ENCODE assay signal across 18 cellular contexts in the genomic region with DNA sequence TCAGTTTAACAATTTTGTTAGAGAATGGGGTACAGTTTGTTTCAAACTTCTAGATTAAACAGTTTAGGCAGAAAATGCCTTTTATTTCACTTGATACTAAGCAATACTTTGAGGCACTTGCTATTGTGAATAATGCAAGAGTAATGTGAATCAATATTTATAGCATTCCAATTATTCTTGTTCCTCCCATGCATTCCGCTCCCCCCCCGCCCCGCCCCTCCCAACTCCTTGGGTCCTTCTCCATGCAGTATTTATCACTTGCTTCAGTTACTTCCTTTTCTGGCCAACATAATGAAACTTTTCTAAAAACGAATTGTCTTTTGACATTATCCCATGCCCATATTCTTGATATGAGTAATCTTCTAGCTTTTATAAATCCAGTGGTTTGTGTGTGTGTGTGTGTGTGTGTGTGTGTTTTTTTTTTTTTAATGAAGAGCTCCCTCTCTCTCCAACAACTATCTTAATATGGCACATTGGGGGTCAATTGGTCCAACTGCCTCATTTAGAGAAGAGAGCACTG. TPM values are rescaled to one million over a fixed set of nuclear protein-coding genes. Genes with fewer than 3 reads are reported as not detected.
DNase-seq lines count a peak whose midpoint lies in the region; ATAC-seq, FAIRE-seq and TF ChIP-seq lines count a peak whose summit lies in the region.
"Had no signal": no experiment of that assay in that cellular context is flagged by ENCODE, and none has a peak within 500 bp of the region (broad histone marks: within the 10 kb centered on the region; RNA-seq: fewer than 3 reads in every experiment).

No MANE protein-coding gene starts in this region.

- no peak for TF ChIP-seq CTCF in OCI-LY3 (IDR thresholded peaks at IDR 0.05; ENCODE audit: low read depth, low read length)
- TF ChIP-seq CTCF in GM12878 (IDR thresholded peaks at IDR 0.05 in 2 of 3, conservative IDR thresholded peaks at IDR 0.05 in 1 of 3; ENCODE audit: control insufficient read depth in 2 of 3, extremely low read depth in 1 of 3, insufficient read depth in 1 of 3, low read depth in 3 of 3, low read length in 3 of 3), result no peak

- H4K20me1 ChIP-seq in OCI-LY3 (ENCODE audit: insufficient read depth, low read length) (no peaks in the 10 kb centered on the region), GM12878 (ENCODE audit: control insufficient read depth, insufficient read depth) (no peaks in the 10 kb centered on the region)

- in situ Hi-C loops in GM12878 (cut with MboI), result no loop called here

- ATAC-seq in GM12878, result no peak
- ATAC-seq in stimulated activated memory B cell treated with anti-CD40 and anti-IgM and Interleukin-4, amounts not matched to agents 10 μg/mL and 1 μg/mL and 100 μg/mL, for 72 hours, result peak; percentile 41
- ATAC-seq: activated T-cell treated with anti-CD3 and anti-CD28 coated beads, Interleukin-2, amount 50 U/mL, for 72 hours; naive thymus-derived CD8-positive, alpha-beta T cell had no signal

- DNase-seq in EL, result peak; percentile 27
- DNase-seq in GM12878 (ENCODE audit: low read depth, low spot score), result no peak
- no peak for DNase-seq in CD8-positive, alpha-beta memory T cell
- no peak for DNase-seq in stimulated activated CD4-positive, alpha-beta T cell treated with anti-CD3 and anti-CD28 coated beads, Interleukin-1b, Interleukin-23, amount 100 ng/mL, for 48 hours
- no peak for DNase-seq in NCI-H187 treated with DMSO at 0.1 percent for 48 hours (lab: John Stamatoyannopoulos, UW)
- DNase-seq: activated CD4-positive, alpha-beta T cell treated with anti-CD3 and anti-CD28 coated beads, Interleukin-2, amount 50 U/mL, for 4 hours; activated T-cell treated with anti-CD3 and anti-CD28 coated beads, Interleukin-2, amount 50 U/mL, for 72 hours; adrenal gland; cerebellar nuclear complex; H9; naive thymus-derived CD8-positive, alpha-beta T cell; NCI-H2081 treated with DMSO at 0.1 percent for 48 hours had no signal

- WGBS in GM12878 (ENCODE audit: insufficient coverage, insufficient replicate concordance, low lambda C conversion rate, missing lambda C conversion rate), result 3% methylated on average over 4 of the region's 4 CpGs

- H3K27me3 ChIP-seq in OCI-LY3 (ENCODE audit: low read depth, low read length), result no peaks in the 10 kb centered on the region; the same call in 1 of the 2 replicates
- peaks cover 0 to 3% of the 10 kb centered on the region in 2 experiments; a peak in 1 of 4 replicates for H3K27me3 ChIP-seq in GM12878 (replicated peaks in 1 of 2; ENCODE audit: control insufficient read depth in 2 of 2, insufficient read depth in 2 of 2, low read length in 1 of 2)
- H3K27me3 ChIP-seq in CD8-positive, alpha-beta memory T cell (ENCODE audit: insufficient read depth, low read length, poor library complexity, severe bottlenecking), result peaks cover 7% of the 10 kb centered on the region
- H3K27me3 ChIP-seq: adrenal gland had no signal

- intact Hi-C loops in GM12878 (cut with micrococcal nuclease; ENCODE audit: unreplicated experiment), result no loop called here

- TF ChIP-seq RAD21 in GM12878 (IDR thresholded peaks at IDR 0.05; ENCODE audit: insufficient read depth, low read depth, low read length), result no peak

- H3K27ac ChIP-seq in OCI-LY3 (ENCODE audit: low read length) (no peak overlapping the region), GM12878 (ENCODE audit: control insufficient read depth, insufficient read depth) (no peak overlapping the region)
- H3K27ac ChIP-seq in CD8-positive, alpha-beta memory T cell (ENCODE audit: low read depth, low read length), result no peak overlapping the region

- TF ChIP-seq POLR2A in GM12878 (IDR thresholded peaks at IDR 0.05; ENCODE audit: low read depth, low read length), result no peak

- H3K9ac ChIP-seq in OCI-LY3 (ENCODE audit: low read length), result peak overlapping the region; percentile 86; the same call in 1 of the 2 replicates
- H3K9ac ChIP-seq in GM12878 (ENCODE audit: control insufficient read depth, insufficient read depth, low read length), result no peak overlapping the region

- SMC1A ChIA-PET in GM12878 (lab: Charles Lee; ENCODE audit: uncharacterized antibody, unreplicated experiment), result interaction anchor here (1.0 kb wide), 1 partner anchor 26 kb away, joined by 3 read pairs; no protein-coding TSS in a partner anchor

- H3K27ac Mint-ChIP-seq in stimulated activated memory B cell treated with anti-CD40 and anti-IgM and Interleukin-4, amounts not matched to agents 10 μg/mL and 1 μg/mL and 100 μg/mL, for 72 hours, result peak overlapping the region; percentile 99
- no peak overlapping the region for H3K27ac Mint-ChIP-seq in CD8-positive, alpha-beta memory T cell
- H3K27ac Mint-ChIP-seq: activated T-cell treated with anti-CD3 and anti-CD28 coated beads, Interleukin-2, amount 50 U/mL, for 72 hours; H9; T-helper 2 cell treated with Interferon-gamma antibody and Interleukin-4, amounts not matched to agents 5 μg/mL and 100 μg/mL, for 36 hours had no signal

- H3K4me1 ChIP-seq in OCI-LY3 (ENCODE audit: low read length), result peaks cover 51% of the 10 kb centered on the region
- H3K4me1 ChIP-seq in GM12878 (ENCODE audit: control insufficient read depth, insufficient read depth, low read length), result peaks cover 9% of the 10 kb centered on the region
- H3K4me1 ChIP-seq in CD8-positive, alpha-beta memory T cell (ENCODE audit: insufficient read depth, low read length), result no peaks in the 10 kb centered on the region
- H3K4me1 ChIP-seq: adrenal gland had no signal

- H3K4me3 ChIP-seq in OCI-LY3 (ENCODE audit: low read length), result peak overlapping the region; percentile 85
- no peak overlapping the region for H3K4me3 ChIP-seq in GM12878
- no peak overlapping the region for H3K4me3 ChIP-seq in CD8-positive, alpha-beta memory T cell (ENCODE audit: low read length)

- peaks cover 2% of the 10 kb centered on the region for H3K9me3 Mint-ChIP-seq in stimulated activated memory B cell treated with anti-CD40 and anti-IgM and Interleukin-4, amounts not matched to agents 10 μg/mL and 1 μg/mL and 100 μg/mL, for 72 hours
- peaks cover 0 to 4% (median 1%) of the 10 kb centered on the region in 5 donors for H3K9me3 Mint-ChIP-seq in CD8-positive, alpha-beta memory T cell
- H3K9me3 Mint-ChIP-seq: activated T-cell treated with anti-CD3 and anti-CD28 coated beads, Interleukin-2, amount 50 U/mL, for 72 hours; T-helper 2 cell treated with Interferon-gamma antibody and Interleukin-4, amounts not matched to agents 5 μg/mL and 100 μg/mL, for 36 hours had no signal

- POLR2A ChIA-PET in GM12878 (lab: Charles Lee), result no interaction called here
- POLR2A ChIA-PET in CD8-positive, alpha-beta memory T cell (lab: Charles Lee), result no interaction called here

- FAIRE-seq in GM12878 (lab: Jason Lieb, UNC), result no peak
- FAIRE-seq: frontal cortex, HTR-8/SVneo had no signal

- CTCF ChIA-PET in GM12878 (lab: Yijun Ruan, JAX), result no interaction called here
- CTCF ChIA-PET in CD8-positive, alpha-beta memory T cell (lab: Charles Lee), result no interaction called here

- H2AFZ ChIP-seq in OCI-LY3 (ENCODE audit: low read depth, low read length), result no peak overlapping the region
- no peak overlapping the region for H2AFZ ChIP-seq in GM12878 (ENCODE audit: control insufficient read depth, low read depth, low read length)

- H3K36me3 Mint-ChIP-seq in stimulated activated memory B cell treated with anti-CD40 and anti-IgM and Interleukin-4, amounts not matched to agents 10 μg/mL and 1 μg/mL and 100 μg/mL, for 72 hours, result peaks cover 5% of the 10 kb centered on the region
- peaks cover 0 to 8% (median 0%) of the 10 kb centered on the region in 3 donors for H3K36me3 Mint-ChIP-seq in CD8-positive, alpha-beta memory T cell

- RAD21 ChIA-PET in GM12878 (lab: Charles Lee; ENCODE audit: unreplicated experiment), result interaction anchor here (0.7 kb wide), 1 partner anchor 52 kb away, joined by 3 read pairs; no protein-coding TSS in a partner anchor

- no TSS peak for BruUV-seq in GM12878 (replicated peaks; lab: Mats Ljungman, UMichigan)

- peak overlapping the region; percentile 92 for H3K4me3 Mint-ChIP-seq in stimulated activated memory B cell treated with anti-CD40 and anti-IgM and Interleukin-4, amounts not matched to agents 10 μg/mL and 1 μg/mL and 100 μg/mL, for 72 hours
- H3K4me3 Mint-ChIP-seq in CD8-positive, alpha-beta memory T cell, result no peak overlapping the region
- H3K4me3 Mint-ChIP-seq: T-helper 2 cell treated with Interferon-gamma antibody and Interleukin-4, amounts not matched to agents 5 μg/mL and 100 μg/mL, for 36 hours had no signal

- H3K36me3 ChIP-seq in OCI-LY3 (replicated peaks; ENCODE audit: low read depth, low read length), result no peaks in the 10 kb centered on the region
- no peaks in the 10 kb centered on the region for H3K36me3 ChIP-seq in GM12878 (ENCODE audit: control insufficient read depth in 2 of 2, insufficient read depth in 2 of 2, low read length in 1 of 2)
- H3K36me3 ChIP-seq in CD8-positive, alpha-beta memory T cell (ENCODE audit: insufficient read depth, low read length), result no peaks in the 10 kb centered on the region
- H3K36me3 ChIP-seq: adrenal gland had no signal

- no peak for TF ChIP-seq EP300 in GM12878 (IDR thresholded peaks at IDR 0.05; ENCODE audit: borderline replicate concordance in 1 of 2, control insufficient read depth in 1 of 2, low read depth in 2 of 2, low read length in 2 of 2)

- H3K4me1 Mint-ChIP-seq in stimulated activated memory B cell treated with anti-CD40 and anti-IgM and Interleukin-4, amounts not matched to agents 10 μg/mL and 1 μg/mL and 100 μg/mL, for 72 hours, result peaks cover 61% of the 10 kb centered on the region
- H3K4me1 Mint-ChIP-seq in CD8-positive, alpha-beta memory T cell, result peaks cover 5 to 11% (median 6%) of the 10 kb centered on the region in 3 donors

- H3K79me2 ChIP-seq in OCI-LY3 (ENCODE audit: low read length) (no peaks in the 10 kb centered on the region), GM12878 (ENCODE audit: control insufficient read depth, insufficient read depth, low read length) (no peaks in the 10 kb centered on the region)

- H3K4me2 ChIP-seq in OCI-LY3 (ENCODE audit: low read length), result peak overlapping the region; percentile 92
- H3K4me2 ChIP-seq in GM12878 (ENCODE audit: control insufficient read depth, insufficient read depth), result no peak overlapping the region

- no peaks in the 10 kb centered on the region for H3K27me3 Mint-ChIP-seq in stimulated activated memory B cell treated with anti-CD40 and anti-IgM and Interleukin-4, amounts not matched to agents 10 μg/mL and 1 μg/mL and 100 μg/mL, for 72 hours
- peaks cover 8 to 54% of the 10 kb centered on the region in 2 donors for H3K27me3 Mint-ChIP-seq in CD8-positive, alpha-beta memory T cell

- no peaks in the 10 kb centered on the region for H3K9me3 ChIP-seq in OCI-LY3 (ENCODE audit: insufficient read depth, low read length)
- no peaks in the 10 kb centered on the region for H3K9me3 ChIP-seq in GM12878 (replicated peaks; ENCODE audit: control insufficient read depth, insufficient read depth, low read length)
- no peaks in the 10 kb centered on the region for H3K9me3 ChIP-seq in CD8-positive, alpha-beta memory T cell (ENCODE audit: low read length)
- H3K9me3 ChIP-seq: adrenal gland had no signal

RNA-seq across cellular contexts. Expression of gene BANK1, which starts 1.6 kb away (rescaled TPM):
- 1.9 and 2.2 TPM in 2 replicates for total RNA-seq in GM12878 (2013; cell fraction: nucleolus; rRNA removed)
- total RNA-seq in GM12878 (2014; rRNA removed) (0.17 and 0.44 TPM in 2 replicates), GM12878 (2014; rRNA removed; fragmentation: Illumina TruSeq; extraction: Trizol) (0.32 and 0.40 TPM in 2 replicates), GM12878 (2021) (0.37 and 0.44 TPM in 2 replicates)
- 0.42 TPM for polyA plus RNA-seq in GM12878 (2011; ENCODE audit: low read depth)
- polyA plus RNA-seq in GM12878 (2011; rRNA removed) (2.1 and 2.5 TPM in 2 replicates), GM12878 (2014; fragmentation: Illumina TruSeq; extraction: Trizol) (0.44 and 0.78 TPM in 2 replicates), GM12878 (2014; fragmentation: Nextera tagmentation; extraction: Ambion mirVana) (under 1 TPM; 0.22 to 0.35 TPM), GM12878 (2014; rRNA removed) (0.13 and 0.44 TPM in 2 replicates), GM12878 (2016; fragmentation: Nextera tagmentation; extraction: Ambion mirVana) (under 1 TPM; 0.50 to 0.84 TPM)
- polyA plus RNA-seq in GM12878 (2011; cell fraction: cytosol; rRNA removed), result 0.58 and 1.4 TPM in 2 replicates
- polyA plus RNA-seq in GM12878 (2011; cell fraction: nucleus; rRNA removed), result 2.2 and 3.1 TPM in 2 replicates
- 0.67 and 0.80 TPM in 2 replicates for polyA plus RNA-seq in GM12878 (2012)
- 0.21 and 1.2 TPM in 2 replicates for polyA minus RNA-seq in GM12878 (2011; rRNA and poly(A)+ RNA removed)
- 1.2 TPM in 1 of 2 replicates, not detected in the other for polyA minus RNA-seq in GM12878 (2011; cell fraction: cytosol; rRNA and poly(A)+ RNA removed)
- polyA minus RNA-seq in GM12878 (2011; cell fraction: nucleus; rRNA and poly(A)+ RNA removed), result 1.3 and 3.0 TPM in 2 replicates
- not detected for total RNA-seq in CD8-positive, alpha-beta memory T cell
- 0.74 TPM for polyA plus RNA-seq in CD8-positive, alpha-beta memory T cell
- total RNA-seq: pulmonary artery endothelial cell had no signal
